8 cellular contexts compared by ENCODE assay signal in the genomic region with DNA sequence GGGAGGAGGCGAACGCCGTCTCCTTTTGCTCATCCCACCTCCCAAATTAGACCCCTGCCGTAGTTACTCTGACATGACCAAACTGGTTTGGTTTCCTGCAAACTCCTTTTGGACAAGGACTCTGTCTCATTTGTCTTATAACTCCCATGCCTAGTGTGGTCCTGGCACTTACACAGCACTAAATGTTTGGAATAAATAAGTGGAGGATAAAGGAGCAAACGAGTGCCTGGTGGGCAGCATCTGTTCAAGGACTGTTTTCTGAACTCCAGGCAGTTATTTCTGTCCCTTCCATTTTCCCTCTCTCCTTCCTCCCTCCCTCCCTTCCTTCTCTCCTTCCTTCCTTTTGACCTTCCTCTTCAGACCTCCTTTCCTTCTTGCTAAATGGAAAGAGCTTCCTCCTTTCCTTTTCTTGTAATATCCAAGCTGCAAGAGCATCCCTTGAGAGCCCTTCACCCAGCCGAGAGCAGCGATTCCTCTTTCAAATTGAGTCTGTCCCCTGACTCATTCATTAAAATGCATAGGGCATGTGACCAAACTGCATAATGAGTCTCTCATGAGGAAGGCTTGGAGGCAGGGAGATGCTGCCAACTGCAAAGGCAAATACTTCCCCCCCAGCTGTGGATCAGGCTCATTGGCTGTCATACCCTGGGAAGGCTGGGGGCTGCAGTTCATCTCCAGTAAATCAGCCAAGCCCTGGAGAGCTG. TPM values are rescaled to one million over a fixed set of nuclear protein-coding genes. Genes with fewer than 3 reads are reported as not detected.
DNase-seq lines count a peak whose midpoint lies in the region; ATAC-seq, FAIRE-seq and TF ChIP-seq lines count a peak whose summit lies in the region.

No MANE protein-coding gene starts in this region.

- TF ChIP-seq POLR2A in GM12878 (IDR thresholded peaks at IDR 0.05; ENCODE audit: low read depth, low read length) = no peak

- TF ChIP-seq RAD21 in GM12878 (IDR thresholded peaks at IDR 0.05; ENCODE audit: insufficient read depth, low read depth, low read length) = 0 out of 2 replicates have a peak, but pooled peaks have one; percentile 13

- no peaks in the 10 kb centered on the region for H3K27me3 ChIP-seq in GM12878 (replicated peaks in 1 of 2; ENCODE audit: control insufficient read depth in 2 of 2, insufficient read depth in 2 of 2, low read length in 1 of 2)
- no peaks in the 10 kb centered on the region for H3K27me3 ChIP-seq in iPS-20b (ENCODE audit: insufficient read depth, low read length)

- intact Hi-C loops in GM12878 (cut with micrococcal nuclease; ENCODE audit: unreplicated experiment) = no loop called here

- peaks cover 40% of the 10 kb centered on the region for H3K79me2 ChIP-seq in GM12878 (ENCODE audit: control insufficient read depth, insufficient read depth, low read length)

- peak overlapping the region; percentile 99 for H3K4me2 ChIP-seq in GM12878 (ENCODE audit: control insufficient read depth, insufficient read depth)

- H3K4me1 ChIP-seq in GM12878 (ENCODE audit: control insufficient read depth, insufficient read depth, low read length) = peaks cover 44% of the 10 kb centered on the region
- H3K4me1 ChIP-seq in iPS-20b (ENCODE audit: insufficient read depth, low read length) = peaks cover 42% of the 10 kb centered on the region; the same call in 1 of the 2 replicates

- no peaks in the 10 kb centered on the region for H4K20me1 ChIP-seq in GM12878 (ENCODE audit: control insufficient read depth, insufficient read depth)

- TF ChIP-seq CTCF in GM12878 (IDR thresholded peaks at IDR 0.05 in 2 of 3, conservative IDR thresholded peaks at IDR 0.05 in 1 of 3; ENCODE audit: control insufficient read depth in 2 of 3, extremely low read depth in 1 of 3, insufficient read depth in 1 of 3, low read depth in 3 of 3, low read length in 3 of 3) = no peak

- peak; percentile 7 for FAIRE-seq in GM12878 (lab: Jason Lieb, UNC)

- H2AFZ ChIP-seq in GM12878 (ENCODE audit: control insufficient read depth, low read depth, low read length) = no peak overlapping the region

- H3K27ac ChIP-seq in GM12878 (ENCODE audit: control insufficient read depth, insufficient read depth) (peak overlapping the region; percentile 96), iPS-20b (ENCODE audit: low read length) (no peak overlapping the region), skin epidermis (peak overlapping the region in 20 of 21 experiments; percentile 55 to 91 (median 78))

- in situ Hi-C loops in GM12878 (cut with MboI) = no loop called here

- WGBS in GM12878 (ENCODE audit: insufficient coverage, insufficient replicate concordance, low lambda C conversion rate, missing lambda C conversion rate) = 1% methylated on average over 7 of the region's 7 CpGs

- POLR2A ChIA-PET in GM12878 (lab: Charles Lee) = interaction anchor here (0.5 to 4.7 kb wide), 9 partner anchors 8 to 117 kb away, joined by 3 to 66 read pairs (median 4); no protein-coding TSS in a partner anchor

- H3K9me3 ChIP-seq in GM12878 (replicated peaks; ENCODE audit: control insufficient read depth, insufficient read depth, low read length) (no peaks in the 10 kb centered on the region), iPS-20b (ENCODE audit: insufficient read depth, low read depth, low read length) (no peaks in the 10 kb centered on the region)

- no TSS peak for BruUV-seq in GM12878 (replicated peaks; lab: Mats Ljungman, UMichigan)

- peak overlapping the region; percentile 68 for H3K9ac ChIP-seq in GM12878 (ENCODE audit: control insufficient read depth, insufficient read depth, low read length)
- peak overlapping the region; percentile 34; the same call in 1 of the 2 replicates for H3K9ac ChIP-seq in iPS-20b (ENCODE audit: low read depth, low read length)

- SMC1A ChIA-PET in GM12878 (lab: Charles Lee; ENCODE audit: uncharacterized antibody, unreplicated experiment) = interaction anchor here (0.6 to 5.2 kb wide), 10 partner anchors 9 to 40 kb away, joined by 3 to 89 read pairs (median 5); no protein-coding TSS in a partner anchor

- DNase-seq in stimulated activated CD4-positive, alpha-beta T cell treated with anti-CD3 and anti-CD28 coated beads, Interleukin-1b, Interleukin-23, amount 100 ng/mL, for 48 hours = peak; percentile 18
- DNase-seq in stimulated activated CD4-positive, alpha-beta T cell treated with anti-CD3 and anti-CD28 coated beads, Interleukin-12 subunit alpha, Interleukin-12 subunit beta, amount 100 ng/mL, for 4 hours = no peak
- DNase-seq in NCI-H2171 treated with DMSO at 0.1 percent for 48 hours (lab: John Stamatoyannopoulos, UW) = peak; percentile 96
- DNase-seq in GM12878 (ENCODE audit: low read depth, low spot score) = peak; percentile 72
- DNase-seq in SW 1271 (lab: John Stamatoyannopoulos, UW) = no peak

- peak; percentile 61 for ATAC-seq in HG02885 (IDR thresholded peaks at IDR 0.05; ENCODE audit: poor library complexity, unreplicated experiment)
- ATAC-seq in GM12878 = peak; percentile 76

- TF ChIP-seq EP300 in GM12878 (IDR thresholded peaks at IDR 0.05; ENCODE audit: borderline replicate concordance in 1 of 2, control insufficient read depth in 1 of 2, low read depth in 2 of 2, low read length in 2 of 2) = peak in 1 of 2 experiments; percentile 80; a peak in 2 of 4 replicates

- H3K36me3 ChIP-seq in GM12878 (ENCODE audit: control insufficient read depth in 2 of 2, insufficient read depth in 2 of 2, low read length in 1 of 2) (peaks cover 1 to 3% of the 10 kb centered on the region in 2 experiments; a peak in 3 of 4 replicates), iPS-20b (ENCODE audit: insufficient read depth, low read depth, low read length) (no peaks in the 10 kb centered on the region)

- RAD21 ChIA-PET in GM12878 (lab: Charles Lee; ENCODE audit: unreplicated experiment) = interaction anchor here (0.5 to 5.6 kb wide), 12 partner anchors 9 to 137 kb away, joined by 3 to 97 read pairs (median 4); no protein-coding TSS in a partner anchor

- CTCF ChIA-PET in GM12878 (lab: Yijun Ruan, JAX) = interaction anchor here (1.2 to 2.8 kb wide), 8 partner anchors 20 to 37 kb away, joined by 3 to 14 read pairs (median 6); partner anchors contain the start of gene CHD9

- peak overlapping the region; percentile 55; the same call in 1 of the 2 replicates for H3K4me3 ChIP-seq in GM12878
- H3K4me3 ChIP-seq in iPS-20b (ENCODE audit: low read length) = peak overlapping the region; percentile 50; the same call in 1 of the 2 replicates
- H3K4me3 ChIP-seq in skin epidermis = peak overlapping the region in 1 of 7 experiments; percentile 11

TF ChIP-seq in GM12878, 131 proteins besides CTCF, POLR2A, EP300 and RAD21 (continues in another document):
- TF ChIP-seq TCF3 (IDR thresholded peaks at IDR 0.05; ENCODE audit: borderline replicate concordance, insufficient read depth, low read depth, low read length) (no peak), SPI1 (IDR thresholded peaks at IDR 0.05; ENCODE audit: borderline replicate concordance, insufficient read depth, low read depth, low read length) (peak; percentile 86), MTA2 (IDR thresholded peaks at IDR 0.05; ENCODE audit: low read depth) (peak; percentile 75)

RNA-seq across cellular contexts. Expression of gene CHD9, which starts 36.9 kb away (rescaled TPM):
- 479 and 542 TPM in 2 replicates for total RNA-seq in GM12878 (2013; cell fraction: nucleolus; rRNA removed)
- total RNA-seq in GM12878 (2014; rRNA removed) (33.1 and 35.3 TPM in 2 replicates), GM12878 (2014; rRNA removed; fragmentation: Illumina TruSeq; extraction: Trizol) (57.6 and 59.6 TPM in 2 replicates), GM12878 (2021) (41.6 and 50.3 TPM in 2 replicates)
- 21.4 TPM for polyA plus RNA-seq in GM12878 (2011; ENCODE audit: low read depth)
- polyA plus RNA-seq in GM12878 (2011; rRNA removed) (51.0 and 71.7 TPM in 2 replicates), GM12878 (2014; fragmentation: Illumina TruSeq; extraction: Trizol) (37.4 and 51.2 TPM in 2 replicates), GM12878 (2014; fragmentation: Nextera tagmentation; extraction: Ambion mirVana) (10 to 100 TPM; 70.5 to 95.7 TPM), GM12878 (2014; rRNA removed) (23.6 and 29.2 TPM in 2 replicates), GM12878 (2016; fragmentation: Nextera tagmentation; extraction: Ambion mirVana) (10 to 100 TPM; 66.1 to 72.1 TPM)
- 13.6 and 29.4 TPM in 2 replicates for polyA plus RNA-seq in GM12878 (2011; cell fraction: cytosol; rRNA removed)
- 34.9 and 45.9 TPM in 2 replicates for polyA plus RNA-seq in GM12878 (2011; cell fraction: nucleus; rRNA removed)
- 18.7 and 27.0 TPM in 2 replicates for polyA plus RNA-seq in GM12878 (2012)
- 129 and 207 TPM in 2 replicates for polyA minus RNA-seq in GM12878 (2011; rRNA and poly(A)+ RNA removed)
- 19.8 and 19.9 TPM in 2 replicates for polyA minus RNA-seq in GM12878 (2011; cell fraction: cytosol; rRNA and poly(A)+ RNA removed)
- polyA minus RNA-seq in GM12878 (2011; cell fraction: nucleus; rRNA and poly(A)+ RNA removed) = 95.9 and 118 TPM in 2 replicates

RNA-seq across cellular contexts. Expression of gene CHD9NB, which starts 39.0 kb away (rescaled TPM):
- 1.0 and 1.5 TPM in 2 replicates for total RNA-seq in GM12878 (2013; cell fraction: nucleolus; rRNA removed)
- total RNA-seq in GM12878 (2014; rRNA removed) (0.51 and 0.82 TPM in 2 replicates), GM12878 (2014; rRNA removed; fragmentation: Illumina TruSeq; extraction: Trizol) (0.60 and 1.0 TPM in 2 replicates), GM12878 (2021) (0.58 and 0.69 TPM in 2 replicates)
- polyA plus RNA-seq in GM12878 (2011; ENCODE audit: low read depth) = 0.16 TPM
- polyA plus RNA-seq in GM12878 (2011; rRNA removed) (0.76 TPM in 2 replicates), GM12878 (2014; fragmentation: Illumina TruSeq; extraction: Trizol) (0.44 and 0.94 TPM in 2 replicates), GM12878 (2014; fragmentation: Nextera tagmentation; extraction: Ambion mirVana) (under 1 TPM; 0.14 to 0.22 TPM), GM12878 (2014; rRNA removed) (0.56 and 0.63 TPM in 2 replicates), GM12878 (2016; fragmentation: Nextera tagmentation; extraction: Ambion mirVana) (1 to 10 TPM; 1.3 to 1.6 TPM)
- 0.97 and 1.3 TPM in 2 replicates for polyA plus RNA-seq in GM12878 (2011; cell fraction: cytosol; rRNA removed)
- 0.93 and 1.3 TPM in 2 replicates for polyA plus RNA-seq in GM12878 (2011; cell fraction: nucleus; rRNA removed)
- polyA plus RNA-seq in GM12878 (2012) = 0.32 and 0.52 TPM in 2 replicates
- polyA minus RNA-seq in GM12878 (2011; rRNA and poly(A)+ RNA removed) = 1.0 and 2.4 TPM in 2 replicates
- 0.52 and 0.94 TPM in 2 replicates for polyA minus RNA-seq in GM12878 (2011; cell fraction: cytosol; rRNA and poly(A)+ RNA removed)
- 0.60 and 1.7 TPM in 2 replicates for polyA minus RNA-seq in GM12878 (2011; cell fraction: nucleus; rRNA and poly(A)+ RNA removed)

Comparison
In these comparisons a context has a peak if more than half of its experiments do, and no peak if none do; other contexts are left out.
1. DNase-seq: peak in stimulated activated CD4-positive, alpha-beta T cell treated with anti-CD3 and anti-CD28 coated beads, Interleukin-1b, Interleukin-23, amount 100 ng/mL, for 48 hours (single experiment), NCI-H2171 treated with DMSO at 0.1 percent for 48 hours (single experiment) and GM12878 (single experiment); none in stimulated activated CD4-positive, alpha-beta T cell treated with anti-CD3 and anti-CD28 coated beads, Interleukin-12 subunit alpha, Interleukin-12 subunit beta, amount 100 ng/mL, for 4 hours (single experiment) and SW 1271 (0 of 2).